8 cellular contexts compared by ENCODE assay signal in the genomic region with DNA sequence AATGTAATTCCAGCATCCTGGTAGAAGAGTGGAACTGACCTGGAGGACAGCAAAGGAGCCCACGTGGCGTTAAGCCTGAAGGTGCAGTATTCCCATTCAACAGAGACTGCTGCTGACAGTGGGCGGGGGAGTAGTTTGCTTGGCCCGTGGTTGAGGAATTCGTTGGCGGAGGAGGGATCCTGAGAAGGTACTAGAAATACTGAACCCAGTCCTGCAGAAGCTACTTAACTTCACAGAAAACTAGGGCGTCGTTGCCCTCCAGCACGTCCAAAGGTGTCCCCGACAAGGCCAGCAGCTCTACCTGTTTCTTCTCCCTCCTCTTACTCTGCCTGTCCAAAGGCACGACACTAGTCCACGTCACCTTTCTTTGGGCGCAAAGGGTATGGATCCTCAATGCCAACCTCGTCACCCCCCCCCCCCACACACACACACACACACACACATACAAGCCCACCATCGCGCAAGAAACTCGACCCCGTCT.
DNase-seq lines count a peak whose midpoint lies in the region; ATAC-seq and TF ChIP-seq lines count a peak whose summit lies in the region.

No MANE protein-coding gene starts in this region.

- ATAC-seq in GM19023 (IDR thresholded peaks at IDR 0.05; ENCODE audit: unreplicated experiment) = peak; percentile 11

- TF ChIP-seq CTCF in AG09309 (IDR thresholded peaks at IDR 0.05; ENCODE audit: control insufficient read depth, insufficient read depth, low read depth, low read length, missing control alignments) = no peak

- peak overlapping the region; percentile 73 for H3K4me3 ChIP-seq in AG09309 (ENCODE audit: control insufficient read depth, low read depth, low read length)

- DNase-seq in AG09309 (ENCODE audit: low read depth) = no peak
- DNase-seq in HuH-7.5 (ENCODE audit: low spot score) = peak; percentile 45
- peak; percentile 68 for DNase-seq in activated CD8-positive, alpha-beta memory T cell treated with anti-CD3 and anti-CD28 coated beads, Interleukin-2, amount 50 U/mL, for 48 hours
- peak; percentile 11 for DNase-seq in foreskin melanocyte
- DNase-seq in nucleus accumbens (lab: John Stamatoyannopoulos, UW) = peak in 29 of 56 donors; percentile 12 to 71 (median 55)
- DNase-seq in NCI-H345 treated with DMSO at 0.1 percent for 48 hours (lab: John Stamatoyannopoulos, UW; ENCODE audit: unreplicated experiment) = no peak
- DNase-seq in SW480 (ENCODE audit: low spot score) = no peak

Comparison
In these comparisons a context has a peak if more than half of its experiments do, and no peak if none do; other contexts are left out.
1. DNase-seq: peak in HuH-7.5 (single experiment), activated CD8-positive, alpha-beta memory T cell treated with anti-CD3 and anti-CD28 coated beads, Interleukin-2, amount 50 U/mL, for 48 hours (single experiment), foreskin melanocyte (single experiment) and nucleus accumbens (29 of 56); none in AG09309 (single experiment), NCI-H345 treated with DMSO at 0.1 percent for 48 hours (single experiment) and SW480 (single experiment).